In the genomic region with DNA sequence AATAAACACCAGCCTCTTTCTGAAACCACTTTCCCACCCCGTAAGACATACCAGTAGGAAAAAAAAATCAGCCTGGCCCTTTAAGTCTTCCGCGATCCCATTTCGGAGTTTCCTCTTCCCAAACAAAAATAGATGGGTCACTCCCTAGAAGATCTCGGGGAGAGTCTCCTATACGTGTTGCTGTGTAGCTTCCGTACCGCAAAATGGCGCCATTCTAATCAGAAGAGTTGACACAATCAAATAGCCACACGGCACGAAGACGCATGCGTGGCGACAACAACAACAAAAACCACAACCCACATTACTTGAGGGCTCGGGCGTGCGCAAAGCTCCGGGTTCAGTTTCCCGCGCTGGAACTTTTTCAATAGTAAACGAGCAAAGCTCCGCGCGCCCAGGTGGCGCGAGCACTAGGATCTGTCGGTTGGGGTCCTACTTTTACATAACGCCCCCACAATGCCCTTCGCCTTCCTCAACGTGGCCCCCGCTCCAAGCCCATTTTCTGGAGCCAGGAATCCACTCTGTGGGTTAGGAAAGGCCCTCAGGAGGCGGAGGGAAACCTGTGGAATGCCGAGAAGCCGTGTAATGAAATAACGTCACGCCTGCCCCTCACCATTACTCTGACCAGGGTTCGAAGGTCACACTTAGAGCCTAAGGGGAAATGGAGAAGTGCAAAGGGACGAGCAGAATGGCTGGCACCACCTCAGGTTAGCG, we compare ENCODE assay signal across 1 cellular context.
A peak's percentile ranks its signal among the peaks of the same experiment; 100 is the strongest.
TF ChIP-seq lines count a peak whose summit lies in the region.

GPANK1 (minus strand) TSS at position 208 of the 711 bp plus-strand sequence. CDS start 519 bp downstream, outside the sequence.

TF ChIP-seq in K562, 482 proteins besides CTCF, POLR2A, EP300 and RAD21 (continued from another document and continues in another):
- TF ChIP-seq E2F1 (CRISPR knock-in tag; IDR thresholded peaks at IDR 0.05) (peak; percentile 100), DIDO1 (tag; IDR thresholded peaks at IDR 0.05; ENCODE audit: low read depth) (no peak), SMARCA4 (IDR thresholded peaks at IDR 0.05) (no peak; the same call in 1 of the 2 replicates), ZNF780A (CRISPR knock-in tag; IDR thresholded peaks at IDR 0.05) (no peak), RBM39 (optimal IDR thresholded peaks at IDR 0.05; ENCODE audit: low read depth, low read length) (no peak), CXXC5 (CRISPR knock-in tag; IDR thresholded peaks at IDR 0.05) (peak; percentile 88), SMARCB1 (IDR thresholded peaks at IDR 0.05; ENCODE audit: insufficient read length, low read depth) (no peak), HCFC1 (IDR thresholded peaks at IDR 0.05; ENCODE audit: low read depth, low read length) (peak; percentile 80), PHB (CRISPR knock-in tag; IDR thresholded peaks at IDR 0.05) (no peak), ETV5 (CRISPR knock-in tag; IDR thresholded peaks at IDR 0.05; ENCODE audit: low read depth) (no peak; the same call in none of the 2 replicates), ZKSCAN3 (CRISPR knock-in tag; IDR thresholded peaks at IDR 0.05) (no peak), ZNF23 (CRISPR knock-in tag; IDR thresholded peaks at IDR 0.05) (no peak), MAFF (IDR thresholded peaks at IDR 0.05; ENCODE audit: low read length) (no peak; the same call in 1 of the 2 replicates), ZNF212 (CRISPR knock-in tag; IDR thresholded peaks at IDR 0.05) (no peak), GTF2A2 (tag; IDR thresholded peaks at IDR 0.05) (peak; percentile 90), ZNF134 (CRISPR knock-in tag; conservative IDR thresholded peaks at IDR 0.05) (no peak), ZNF174 (CRISPR knock-in tag; IDR thresholded peaks at IDR 0.05) (no peak), MTF1 (CRISPR knock-in tag; IDR thresholded peaks at IDR 0.05; ENCODE audit: borderline replicate concordance) (peak; percentile 73), NFE2L1 (tag; IDR thresholded peaks at IDR 0.05; ENCODE audit: borderline replicate concordance, low read depth) (no peak), ZNF354B (CRISPR knock-in tag; IDR thresholded peaks at IDR 0.05) (no peak), ERF (CRISPR knock-in tag; IDR thresholded peaks at IDR 0.05) (peak; percentile 40), USF2 (CRISPR knock-in tag; IDR thresholded peaks at IDR 0.05) (no peak), NFRKB (IDR thresholded peaks at IDR 0.05; ENCODE audit: low read depth) (peak; percentile 94), OTX1 (CRISPR knock-in tag; IDR thresholded peaks at IDR 0.05) (peak; percentile 83; the same call in 1 of the 2 replicates), TEAD2 (tag; IDR thresholded peaks at IDR 0.05) (no peak), SIX5 (IDR thresholded peaks at IDR 0.05; ENCODE audit: borderline replicate concordance in 1 of 2, insufficient read depth in 1 of 2, low read depth in 1 of 2, low read length in 2 of 2) (peak in 1 of 2 experiments; percentile 3; a peak in 1 of 4 replicates), ZNF778 (CRISPR knock-in tag; IDR thresholded peaks at IDR 0.05) (no peak), TEAD4 (IDR thresholded peaks at IDR 0.05; ENCODE audit: low read length) (peak; percentile 74), TEAD4 (CRISPR knock-in tag; IDR thresholded peaks at IDR 0.05; ENCODE audit: borderline replicate concordance) (no peak), ZNF518B (CRISPR knock-in tag; IDR thresholded peaks at IDR 0.05) (no peak), E4F1 (CRISPR knock-in tag; IDR thresholded peaks at IDR 0.05; ENCODE audit: borderline replicate concordance) (no peak), DNMT1 (IDR thresholded peaks at IDR 0.05) (no peak), MED1 (CRISPR knock-in tag; IDR thresholded peaks at IDR 0.05; ENCODE audit: borderline replicate concordance) (no peak), SREBF1 (IDR thresholded peaks at IDR 0.05; ENCODE audit: borderline replicate concordance, low read depth, low read length) (no peak), MTA2 (IDR thresholded peaks at IDR 0.05; ENCODE audit: low read depth) (0 out of 2 replicates have a peak, but pooled peaks have one; percentile 6), GTF2B (IDR thresholded peaks at IDR 0.05; ENCODE audit: extremely low read depth, insufficient read length) (no peak), ZNF175 (CRISPR knock-in tag; IDR thresholded peaks at IDR 0.05; ENCODE audit: low read depth) (peak; percentile 86), CTBP1 (IDR thresholded peaks at IDR 0.05; ENCODE audit: borderline replicate concordance) (no peak), ZNF586 (CRISPR knock-in tag; conservative IDR thresholded peaks at IDR 0.05) (peak; percentile 19; the same call in 1 of the 2 replicates), ZNF347 (CRISPR knock-in tag; IDR thresholded peaks at IDR 0.05; ENCODE audit: low read depth) (no peak), HMGN3 (IDR thresholded peaks at IDR 0.05; ENCODE audit: borderline replicate concordance, extremely low read depth, insufficient read length, low read depth, low read length) (no peak), ZEB2 (IDR thresholded peaks at IDR 0.05) (peak; percentile 26; the same call in 1 of the 2 replicates), TAL1 (IDR thresholded peaks at IDR 0.05) (no peak; the same call in 1 of the 2 replicates), ZNF740 (CRISPR knock-in tag; IDR thresholded peaks at IDR 0.05) (0 out of 2 replicates have a peak, but pooled peaks have one; percentile 53), ZNF740 (tag; IDR thresholded peaks at IDR 0.05) (no peak), POLR2H (tag; IDR thresholded peaks at IDR 0.05; ENCODE audit: low read depth) (no peak), CAMTA2 (CRISPR knock-in tag; conservative IDR thresholded peaks at IDR 0.05) (no peak), NUFIP1 (IDR thresholded peaks at IDR 0.05; ENCODE audit: partially characterized antibody) (no peak), PPARD (CRISPR knock-in tag; IDR thresholded peaks at IDR 0.05) (no peak), RNF2 (IDR thresholded peaks at IDR 0.05) (no peak)
- TF ChIP-seq, protein P1, sequence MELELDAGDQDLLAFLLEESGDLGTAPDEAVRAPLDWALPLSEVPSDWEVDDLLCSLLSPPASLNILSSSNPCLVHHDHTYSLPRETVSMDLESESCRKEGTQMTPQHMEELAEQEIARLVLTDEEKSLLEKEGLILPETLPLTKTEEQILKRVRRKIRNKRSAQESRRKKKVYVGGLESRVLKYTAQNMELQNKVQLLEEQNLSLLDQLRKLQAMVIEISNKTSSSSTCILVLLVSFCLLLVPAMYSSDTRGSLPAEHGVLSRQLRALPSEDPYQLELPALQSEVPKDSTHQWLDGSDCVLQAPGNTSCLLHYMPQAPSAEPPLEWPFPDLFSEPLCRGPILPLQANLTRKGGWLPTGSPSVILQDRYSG (tag; conservative IDR thresholded peaks at IDR 0.05; ENCODE audit: low read depth) = peak; percentile 66; the same call in 1 of the 2 replicates
- TF ChIP-seq, protein P2, sequence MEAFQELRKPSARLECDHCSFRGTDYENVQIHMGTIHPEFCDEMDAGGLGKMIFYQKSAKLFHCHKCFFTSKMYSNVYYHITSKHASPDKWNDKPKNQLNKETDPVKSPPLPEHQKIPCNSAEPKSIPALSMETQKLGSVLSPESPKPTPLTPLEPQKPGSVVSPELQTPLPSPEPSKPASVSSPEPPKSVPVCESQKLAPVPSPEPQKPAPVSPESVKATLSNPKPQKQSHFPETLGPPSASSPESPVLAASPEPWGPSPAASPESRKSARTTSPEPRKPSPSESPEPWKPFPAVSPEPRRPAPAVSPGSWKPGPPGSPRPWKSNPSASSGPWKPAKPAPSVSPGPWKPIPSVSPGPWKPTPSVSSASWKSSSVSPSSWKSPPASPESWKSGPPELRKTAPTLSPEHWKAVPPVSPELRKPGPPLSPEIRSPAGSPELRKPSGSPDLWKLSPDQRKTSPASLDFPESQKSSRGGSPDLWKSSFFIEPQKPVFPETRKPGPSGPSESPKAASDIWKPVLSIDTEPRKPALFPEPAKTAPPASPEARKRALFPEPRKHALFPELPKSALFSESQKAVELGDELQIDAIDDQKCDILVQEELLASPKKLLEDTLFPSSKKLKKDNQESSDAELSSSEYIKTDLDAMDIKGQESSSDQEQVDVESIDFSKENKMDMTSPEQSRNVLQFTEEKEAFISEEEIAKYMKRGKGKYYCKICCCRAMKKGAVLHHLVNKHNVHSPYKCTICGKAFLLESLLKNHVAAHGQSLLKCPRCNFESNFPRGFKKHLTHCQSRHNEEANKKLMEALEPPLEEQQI (IDR thresholded peaks at IDR 0.05) = no peak
- TF ChIP-seq, protein P3, sequence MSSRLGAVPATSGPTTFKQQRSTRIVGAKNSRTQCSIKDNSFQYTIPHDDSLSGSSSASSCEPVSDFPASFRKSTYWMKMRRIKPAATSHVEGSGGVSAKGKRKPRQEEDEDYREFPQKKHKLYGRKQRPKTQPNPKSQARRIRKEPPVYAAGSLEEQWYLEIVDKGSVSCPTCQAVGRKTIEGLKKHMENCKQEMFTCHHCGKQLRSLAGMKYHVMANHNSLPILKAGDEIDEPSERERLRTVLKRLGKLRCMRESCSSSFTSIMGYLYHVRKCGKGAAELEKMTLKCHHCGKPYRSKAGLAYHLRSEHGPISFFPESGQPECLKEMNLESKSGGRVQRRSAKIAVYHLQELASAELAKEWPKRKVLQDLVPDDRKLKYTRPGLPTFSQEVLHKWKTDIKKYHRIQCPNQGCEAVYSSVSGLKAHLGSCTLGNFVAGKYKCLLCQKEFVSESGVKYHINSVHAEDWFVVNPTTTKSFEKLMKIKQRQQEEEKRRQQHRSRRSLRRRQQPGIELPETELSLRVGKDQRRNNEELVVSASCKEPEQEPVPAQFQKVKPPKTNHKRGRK (tag; IDR thresholded peaks at IDR 0.05) = no peak
